ENCODE assay signal across 1 cellular context in the genomic region with DNA sequence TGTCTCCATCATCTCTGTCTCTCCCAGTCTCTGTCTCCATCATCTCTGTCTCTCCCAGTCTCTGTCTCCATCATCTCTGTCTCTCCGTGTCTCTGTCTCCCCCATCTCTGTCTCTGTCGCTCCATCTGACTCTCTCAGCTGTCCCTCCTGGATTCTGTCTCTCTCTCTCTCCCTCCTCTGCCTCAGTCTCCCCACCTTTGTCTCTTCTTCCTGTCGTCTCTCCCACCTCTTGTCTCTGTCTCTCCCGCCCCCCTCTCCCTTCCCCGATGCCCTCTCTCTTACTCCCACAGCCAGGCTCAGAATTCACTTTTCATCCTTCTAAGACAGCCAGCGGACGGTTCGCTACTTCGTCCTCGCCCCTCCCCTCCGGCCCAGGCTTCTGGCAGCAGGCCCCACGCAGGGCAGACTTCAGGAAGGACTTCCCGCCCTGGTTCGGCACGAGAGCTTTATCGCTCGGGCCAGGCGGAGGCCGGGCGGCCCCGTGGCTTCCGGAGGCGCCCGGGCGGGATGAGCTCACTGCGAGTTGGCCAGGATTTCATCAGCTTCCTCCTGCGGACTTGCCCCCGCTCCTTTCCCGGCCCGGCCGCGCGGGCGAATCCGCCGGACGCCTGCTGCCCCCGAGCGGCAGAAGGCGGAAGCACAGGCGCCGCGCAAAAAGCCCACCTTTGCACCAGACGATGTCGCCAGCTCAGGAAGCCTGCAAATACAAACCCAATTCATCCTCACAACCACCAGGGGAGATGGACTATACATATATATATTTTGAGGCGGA.
TF ChIP-seq lines count a peak whose summit lies in the region.

No MANE protein-coding gene starts in this region.

TF ChIP-seq in K562, 482 proteins besides CTCF, POLR2A, EP300 and RAD21 (continued from another document and continues in another):
- TF ChIP-seq, protein P1, sequence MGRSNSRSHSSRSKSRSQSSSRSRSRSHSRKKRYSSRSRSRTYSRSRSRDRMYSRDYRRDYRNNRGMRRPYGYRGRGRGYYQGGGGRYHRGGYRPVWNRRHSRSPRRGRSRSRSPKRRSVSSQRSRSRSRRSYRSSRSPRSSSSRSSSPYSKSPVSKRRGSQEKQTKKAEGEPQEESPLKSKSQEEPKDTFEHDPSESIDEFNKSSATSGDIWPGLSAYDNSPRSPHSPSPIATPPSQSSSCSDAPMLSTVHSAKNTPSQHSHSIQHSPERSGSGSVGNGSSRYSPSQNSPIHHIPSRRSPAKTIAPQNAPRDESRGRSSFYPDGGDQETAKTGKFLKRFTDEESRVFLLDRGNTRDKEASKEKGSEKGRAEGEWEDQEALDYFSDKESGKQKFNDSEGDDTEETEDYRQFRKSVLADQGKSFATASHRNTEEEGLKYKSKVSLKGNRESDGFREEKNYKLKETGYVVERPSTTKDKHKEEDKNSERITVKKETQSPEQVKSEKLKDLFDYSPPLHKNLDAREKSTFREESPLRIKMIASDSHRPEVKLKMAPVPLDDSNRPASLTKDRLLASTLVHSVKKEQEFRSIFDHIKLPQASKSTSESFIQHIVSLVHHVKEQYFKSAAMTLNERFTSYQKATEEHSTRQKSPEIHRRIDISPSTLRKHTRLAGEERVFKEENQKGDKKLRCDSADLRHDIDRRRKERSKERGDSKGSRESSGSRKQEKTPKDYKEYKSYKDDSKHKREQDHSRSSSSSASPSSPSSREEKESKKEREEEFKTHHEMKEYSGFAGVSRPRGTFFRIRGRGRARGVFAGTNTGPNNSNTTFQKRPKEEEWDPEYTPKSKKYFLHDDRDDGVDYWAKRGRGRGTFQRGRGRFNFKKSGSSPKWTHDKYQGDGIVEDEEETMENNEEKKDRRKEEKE (IDR thresholded peaks at IDR 0.05; ENCODE audit: borderline replicate concordance in 1 of 2, control insufficient read depth in 1 of 2, low read depth in 2 of 2, low read length in 1 of 2), result peak in 1 of 2 experiments; percentile 81; a peak in 1 of 4 replicates
- TF ChIP-seq, protein P2, sequence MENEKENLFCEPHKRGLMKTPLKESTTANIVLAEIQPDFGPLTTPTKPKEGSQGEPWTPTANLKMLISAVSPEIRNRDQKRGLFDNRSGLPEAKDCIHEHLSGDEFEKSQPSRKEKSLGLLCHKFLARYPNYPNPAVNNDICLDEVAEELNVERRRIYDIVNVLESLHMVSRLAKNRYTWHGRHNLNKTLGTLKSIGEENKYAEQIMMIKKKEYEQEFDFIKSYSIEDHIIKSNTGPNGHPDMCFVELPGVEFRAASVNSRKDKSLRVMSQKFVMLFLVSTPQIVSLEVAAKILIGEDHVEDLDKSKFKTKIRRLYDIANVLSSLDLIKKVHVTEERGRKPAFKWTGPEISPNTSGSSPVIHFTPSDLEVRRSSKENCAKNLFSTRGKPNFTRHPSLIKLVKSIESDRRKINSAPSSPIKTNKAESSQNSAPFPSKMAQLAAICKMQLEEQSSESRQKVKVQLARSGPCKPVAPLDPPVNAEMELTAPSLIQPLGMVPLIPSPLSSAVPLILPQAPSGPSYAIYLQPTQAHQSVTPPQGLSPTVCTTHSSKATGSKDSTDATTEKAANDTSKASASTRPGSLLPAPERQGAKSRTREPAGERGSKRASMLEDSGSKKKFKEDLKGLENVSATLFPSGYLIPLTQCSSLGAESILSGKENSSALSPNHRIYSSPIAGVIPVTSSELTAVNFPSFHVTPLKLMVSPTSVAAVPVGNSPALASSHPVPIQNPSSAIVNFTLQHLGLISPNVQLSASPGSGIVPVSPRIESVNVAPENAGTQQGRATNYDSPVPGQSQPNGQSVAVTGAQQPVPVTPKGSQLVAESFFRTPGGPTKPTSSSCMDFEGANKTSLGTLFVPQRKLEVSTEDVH (IDR thresholded peaks at IDR 0.05; ENCODE audit: low read depth, partially characterized antibody), result peak; percentile 80
- TF ChIP-seq, protein P3, sequence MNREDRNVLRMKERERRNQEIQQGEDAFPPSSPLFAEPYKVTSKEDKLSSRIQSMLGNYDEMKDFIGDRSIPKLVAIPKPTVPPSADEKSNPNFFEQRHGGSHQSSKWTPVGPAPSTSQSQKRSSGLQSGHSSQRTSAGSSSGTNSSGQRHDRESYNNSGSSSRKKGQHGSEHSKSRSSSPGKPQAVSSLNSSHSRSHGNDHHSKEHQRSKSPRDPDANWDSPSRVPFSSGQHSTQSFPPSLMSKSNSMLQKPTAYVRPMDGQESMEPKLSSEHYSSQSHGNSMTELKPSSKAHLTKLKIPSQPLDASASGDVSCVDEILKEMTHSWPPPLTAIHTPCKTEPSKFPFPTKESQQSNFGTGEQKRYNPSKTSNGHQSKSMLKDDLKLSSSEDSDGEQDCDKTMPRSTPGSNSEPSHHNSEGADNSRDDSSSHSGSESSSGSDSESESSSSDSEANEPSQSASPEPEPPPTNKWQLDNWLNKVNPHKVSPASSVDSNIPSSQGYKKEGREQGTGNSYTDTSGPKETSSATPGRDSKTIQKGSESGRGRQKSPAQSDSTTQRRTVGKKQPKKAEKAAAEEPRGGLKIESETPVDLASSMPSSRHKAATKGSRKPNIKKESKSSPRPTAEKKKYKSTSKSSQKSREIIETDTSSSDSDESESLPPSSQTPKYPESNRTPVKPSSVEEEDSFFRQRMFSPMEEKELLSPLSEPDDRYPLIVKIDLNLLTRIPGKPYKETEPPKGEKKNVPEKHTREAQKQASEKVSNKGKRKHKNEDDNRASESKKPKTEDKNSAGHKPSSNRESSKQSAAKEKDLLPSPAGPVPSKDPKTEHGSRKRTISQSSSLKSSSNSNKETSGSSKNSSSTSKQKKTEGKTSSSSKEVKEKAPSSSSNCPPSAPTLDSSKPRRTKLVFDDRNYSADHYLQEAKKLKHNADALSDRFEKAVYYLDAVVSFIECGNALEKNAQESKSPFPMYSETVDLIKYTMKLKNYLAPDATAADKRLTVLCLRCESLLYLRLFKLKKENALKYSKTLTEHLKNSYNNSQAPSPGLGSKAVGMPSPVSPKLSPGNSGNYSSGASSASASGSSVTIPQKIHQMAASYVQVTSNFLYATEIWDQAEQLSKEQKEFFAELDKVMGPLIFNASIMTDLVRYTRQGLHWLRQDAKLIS (CRISPR knock-in tag; IDR thresholded peaks at IDR 0.05), result peak; percentile 99
- TF ChIP-seq, protein P4, sequence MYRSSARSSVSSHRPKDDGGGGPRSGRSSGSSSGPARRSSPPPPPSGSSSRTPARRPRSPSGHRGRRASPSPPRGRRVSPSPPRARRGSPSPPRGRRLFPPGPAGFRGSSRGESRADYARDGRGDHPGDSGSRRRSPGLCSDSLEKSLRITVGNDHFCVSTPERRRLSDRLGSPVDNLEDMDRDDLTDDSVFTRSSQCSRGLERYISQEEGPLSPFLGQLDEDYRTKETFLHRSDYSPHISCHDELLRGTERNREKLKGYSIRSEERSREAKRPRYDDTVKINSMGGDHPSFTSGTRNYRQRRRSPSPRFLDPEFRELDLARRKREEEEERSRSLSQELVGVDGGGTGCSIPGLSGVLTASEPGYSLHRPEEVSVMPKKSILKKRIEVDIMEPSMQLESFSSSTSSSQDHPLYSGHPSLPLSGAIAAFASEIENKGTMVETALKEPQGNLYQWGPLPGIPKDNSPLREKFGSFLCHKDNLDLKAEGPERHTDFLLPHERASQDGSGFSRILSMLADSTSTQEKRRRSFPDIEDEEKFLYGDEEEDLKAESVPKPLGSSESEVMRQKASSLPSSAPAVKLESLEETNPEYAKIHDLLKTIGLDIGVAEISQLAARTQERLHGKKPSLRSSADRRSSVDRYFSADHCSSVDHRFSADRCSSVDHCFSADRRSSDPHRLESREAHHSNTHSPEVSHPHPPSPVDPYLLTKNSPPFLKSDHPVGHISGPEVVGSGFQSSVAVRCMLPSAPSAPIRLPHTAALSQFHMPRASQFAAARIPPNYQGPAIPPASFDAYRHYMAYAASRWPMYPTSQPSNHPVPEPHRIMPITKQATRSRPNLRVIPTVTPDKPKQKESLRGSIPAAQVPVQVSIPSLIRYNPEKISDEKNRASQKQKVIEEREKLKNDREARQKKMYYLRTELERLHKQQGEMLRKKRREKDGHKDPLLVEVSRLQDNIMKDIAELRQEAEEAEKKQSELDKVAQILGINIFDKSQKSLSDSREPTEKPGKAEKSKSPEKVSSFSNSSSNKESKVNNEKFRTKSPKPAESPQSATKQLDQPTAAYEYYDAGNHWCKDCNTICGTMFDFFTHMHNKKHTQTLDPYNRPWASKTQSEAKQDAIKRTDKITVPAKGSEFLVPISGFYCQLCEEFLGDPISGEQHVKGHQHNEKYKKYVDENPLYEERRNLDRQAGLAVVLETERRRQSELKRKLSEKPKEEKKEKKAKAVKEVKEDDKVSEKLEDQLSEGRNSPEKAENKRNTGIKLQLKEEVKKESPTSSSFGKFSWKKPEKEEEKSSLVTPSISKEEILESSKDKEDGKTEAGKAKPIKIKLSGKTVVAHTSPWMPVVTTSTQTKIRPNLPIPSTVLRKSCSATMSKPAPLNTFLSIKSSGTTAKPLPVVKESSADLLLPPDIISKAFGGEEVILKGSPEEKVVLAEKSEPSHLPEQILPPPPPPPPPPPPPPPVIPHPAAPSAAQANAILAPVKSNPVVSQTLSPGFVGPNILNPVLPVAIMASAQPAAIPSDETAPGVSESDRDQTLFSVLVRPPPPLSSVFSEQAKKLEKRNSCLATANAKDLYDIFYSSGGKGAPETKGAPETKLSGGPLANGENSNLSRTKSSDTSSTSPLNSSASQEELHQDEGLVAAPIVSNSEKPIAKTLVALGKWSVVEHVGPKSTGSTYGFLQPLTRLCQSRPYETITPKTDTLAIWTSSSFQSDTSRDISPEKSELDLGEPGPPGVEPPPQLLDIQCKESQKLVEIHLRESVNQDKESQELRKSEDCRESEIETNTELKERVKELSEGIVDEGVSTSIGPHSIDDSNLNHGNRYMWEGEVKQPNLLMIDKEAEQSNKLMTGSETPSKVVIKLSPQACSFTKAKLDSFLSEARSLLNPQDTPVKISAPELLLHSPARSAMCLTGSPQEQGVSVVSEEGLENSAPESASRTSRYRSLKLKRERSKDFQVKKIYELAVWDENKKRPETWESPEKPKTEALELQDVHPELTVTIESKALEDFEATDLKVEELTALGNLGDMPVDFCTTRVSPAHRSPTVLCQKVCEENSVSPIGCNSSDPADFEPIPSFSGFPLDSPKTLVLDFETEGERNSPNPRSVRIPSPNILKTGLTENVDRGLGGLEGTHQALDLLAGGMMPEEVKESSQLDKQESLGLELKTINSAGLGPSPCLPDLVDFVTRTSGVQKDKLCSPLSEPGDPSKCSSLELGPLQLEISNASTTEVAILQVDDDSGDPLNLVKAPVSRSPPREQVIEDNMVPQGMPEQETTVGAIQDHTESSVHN (IDR thresholded peaks at IDR 0.05; ENCODE audit: borderline replicate concordance in 1 of 2, low read depth in 1 of 2), result peak in 1 of 2 experiments; percentile 72; a peak in 1 of 4 replicates
- 0 out of 2 replicates have a peak, but pooled peaks have one; percentile 28 for TF ChIP-seq KHSRP (IDR thresholded peaks at IDR 0.05)
- peak; percentile 58 for TF ChIP-seq ZNF384 (IDR thresholded peaks at IDR 0.05; ENCODE audit: low read depth, low read length)
- TF ChIP-seq DIDO1 (tag; IDR thresholded peaks at IDR 0.05; ENCODE audit: low read depth), result no peak
- no peak for TF ChIP-seq SREBF1 (IDR thresholded peaks at IDR 0.05; ENCODE audit: borderline replicate concordance, low read depth, low read length)
- 0 out of 2 replicates have a peak, but pooled peaks have one; percentile 49 for TF ChIP-seq MCM3 (IDR thresholded peaks at IDR 0.05)
- TF ChIP-seq, protein P5, sequence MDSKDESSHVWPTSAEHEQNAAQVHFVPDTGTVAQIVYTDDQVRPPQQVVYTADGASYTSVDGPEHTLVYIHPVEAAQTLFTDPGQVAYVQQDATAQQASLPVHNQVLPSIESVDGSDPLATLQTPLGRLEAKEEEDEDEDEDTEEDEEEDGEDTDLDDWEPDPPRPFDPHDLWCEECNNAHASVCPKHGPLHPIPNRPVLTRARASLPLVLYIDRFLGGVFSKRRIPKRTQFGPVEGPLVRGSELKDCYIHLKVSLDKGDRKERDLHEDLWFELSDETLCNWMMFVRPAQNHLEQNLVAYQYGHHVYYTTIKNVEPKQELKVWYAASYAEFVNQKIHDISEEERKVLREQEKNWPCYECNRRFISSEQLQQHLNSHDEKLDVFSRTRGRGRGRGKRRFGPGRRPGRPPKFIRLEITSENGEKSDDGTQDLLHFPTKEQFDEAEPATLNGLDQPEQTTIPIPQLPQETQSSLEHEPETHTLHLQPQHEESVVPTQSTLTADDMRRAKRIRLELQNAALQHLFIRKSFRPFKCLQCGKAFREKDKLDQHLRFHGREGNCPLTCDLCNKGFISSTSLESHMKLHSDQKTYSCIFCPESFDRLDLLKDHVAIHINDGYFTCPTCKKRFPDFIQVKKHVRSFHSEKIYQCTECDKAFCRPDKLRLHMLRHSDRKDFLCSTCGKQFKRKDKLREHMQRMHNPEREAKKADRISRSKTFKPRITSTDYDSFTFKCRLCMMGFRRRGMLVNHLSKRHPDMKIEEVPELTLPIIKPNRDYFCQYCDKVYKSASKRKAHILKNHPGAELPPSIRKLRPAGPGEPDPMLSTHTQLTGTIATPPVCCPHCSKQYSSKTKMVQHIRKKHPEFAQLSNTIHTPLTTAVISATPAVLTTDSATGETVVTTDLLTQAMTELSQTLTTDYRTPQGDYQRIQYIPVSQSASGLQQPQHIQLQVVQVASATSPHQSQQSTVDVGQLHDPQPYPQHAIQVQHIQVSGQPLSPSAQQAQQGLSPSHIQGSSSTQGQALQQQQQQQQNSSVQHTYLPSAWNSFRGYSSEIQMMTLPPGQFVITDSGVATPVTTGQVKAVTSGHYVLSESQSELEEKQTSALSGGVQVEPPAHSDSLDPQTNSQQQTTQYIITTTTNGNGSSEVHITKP (IDR thresholded peaks at IDR 0.05; ENCODE audit: partially characterized antibody), result peak; percentile 52
- peak; percentile 99 for TF ChIP-seq SMARCA5 (IDR thresholded peaks at IDR 0.05)
- TF ChIP-seq ZNF766 (CRISPR knock-in tag; conservative IDR thresholded peaks at IDR 0.05), result peak; percentile 80
- TF ChIP-seq GATAD2A (IDR thresholded peaks at IDR 0.05), result 0 out of 2 replicates have a peak, but pooled peaks have one; percentile 18
- TF ChIP-seq MYNN (IDR thresholded peaks at IDR 0.05), result peak; percentile 78
- TF ChIP-seq MYNN (CRISPR knock-in tag; IDR thresholded peaks at IDR 0.05), result no peak
- TF ChIP-seq ZNF436 (CRISPR knock-in tag; IDR thresholded peaks at IDR 0.05), result no peak
- TF ChIP-seq, protein P6, sequence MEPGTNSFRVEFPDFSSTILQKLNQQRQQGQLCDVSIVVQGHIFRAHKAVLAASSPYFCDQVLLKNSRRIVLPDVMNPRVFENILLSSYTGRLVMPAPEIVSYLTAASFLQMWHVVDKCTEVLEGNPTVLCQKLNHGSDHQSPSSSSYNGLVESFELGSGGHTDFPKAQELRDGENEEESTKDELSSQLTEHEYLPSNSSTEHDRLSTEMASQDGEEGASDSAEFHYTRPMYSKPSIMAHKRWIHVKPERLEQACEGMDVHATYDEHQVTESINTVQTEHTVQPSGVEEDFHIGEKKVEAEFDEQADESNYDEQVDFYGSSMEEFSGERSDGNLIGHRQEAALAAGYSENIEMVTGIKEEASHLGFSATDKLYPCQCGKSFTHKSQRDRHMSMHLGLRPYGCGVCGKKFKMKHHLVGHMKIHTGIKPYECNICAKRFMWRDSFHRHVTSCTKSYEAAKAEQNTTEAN (CRISPR knock-in tag; IDR thresholded peaks at IDR 0.05), result peak; percentile 91
- peak; percentile 96 for TF ChIP-seq NBN (IDR thresholded peaks at IDR 0.05; ENCODE audit: low read depth)
- TF ChIP-seq KDM2B (CRISPR knock-in tag; IDR thresholded peaks at IDR 0.05), result no peak
- TF ChIP-seq ZBTB1 (CRISPR knock-in tag; IDR thresholded peaks at IDR 0.05; ENCODE audit: borderline replicate concordance, low read depth), result peak; percentile 61; the same call in 1 of the 2 replicates
